ENCODE assay signal across 31 cellular contexts in genomic region chr12:3526776-3527175, GRCh38. TPM values are rescaled to one million over a fixed set of nuclear protein-coding genes. Genes with fewer than 3 reads are reported as not detected.
"Had no signal": no experiment of that assay in that cellular context is flagged by ENCODE, and none has a peak within 500 bp of the region (broad histone marks: within the 10 kb centered on the region; RNA-seq: fewer than 3 reads in every experiment).

No MANE protein-coding gene starts in this region.

- H3K9me3 ChIP-seq: colonic mucosa, gastrocnemius medialis had no signal

- H3K27ac ChIP-seq: colonic mucosa, esophagus muscularis mucosa, gastrocnemius medialis, heart right ventricle, left lung, lower lobe of right lung had no signal

- H3K36me3 ChIP-seq: colonic mucosa, esophagus muscularis mucosa, gastrocnemius medialis, heart right ventricle, left lung, lower lobe of right lung had no signal

- H3K4me1 ChIP-seq: colonic mucosa, left lung, lower lobe of right lung had no signal

- FAIRE-seq: endometrium, islet of Langerhans had no signal

- H3K27me3 ChIP-seq: colonic mucosa, esophagus muscularis mucosa, gastrocnemius medialis, heart right ventricle had no signal

- H3K4me3 ChIP-seq: colonic mucosa, esophagus muscularis mucosa, gastrocnemius medialis, heart right ventricle, left lung, lower lobe of right lung had no signal

- DNase-seq: colonic mucosa; cortex of kidney; effector CD8-positive, alpha-beta T cell; effector memory CD8-positive, alpha-beta T cell; endodermal cell; gastrocnemius medialis; glutamatergic neuron; head of caudate nucleus; heart right ventricle; hippocampal formation; left cardiac atrium; left lung; left ventricle myocardium superior; lower lobe of right lung; mesendoderm; midbrain; naive thymus-derived CD4-positive, alpha-beta T cell had no signal

- ATAC-seq: effector memory CD8-positive, alpha-beta T cell; gastrocnemius medialis; heart right ventricle; left cardiac atrium; left lung; left ventricle myocardium superior; lower lobe of right lung; naive thymus-derived CD4-positive, alpha-beta T cell had no signal

RNA-seq across cellular contexts. Expression of gene PRMT8, which starts 35.8 kb away (rescaled TPM):
- total RNA-seq: colonic mucosa; dermis microvascular lymphatic vessel endothelial cell; epithelial cell of proximal tubule; esophagus muscularis mucosa; fibroblast of lung; fibroblast of villous mesenchyme; gastrocnemius medialis; glomerular endothelial cell; kidney epithelial cell; left ventricle myocardium superior; lower leg skin; lung microvascular endothelial cell; mononuclear cell; mucosa of gallbladder; naive thymus-derived CD4-positive, alpha-beta T cell had no signal
- polyA plus RNA-seq: esophagus; fibroblast of lung; naive thymus-derived CD4-positive, alpha-beta T cell had no signal
